Comparison of ENCODE assay signal across 1 cellular context in genomic region chr9:129149442-129149841, GRCh38.
TF ChIP-seq lines count a peak whose summit lies in the region.

No MANE protein-coding gene starts in this region.

TF ChIP-seq in IMR-90, 13 proteins besides CTCF, POLR2A, EP300 and RAD21:
- no peak for TF ChIP-seq USF2 (IDR thresholded peaks at IDR 0.05; ENCODE audit: low read depth, low read length)
- TF ChIP-seq MAZ (IDR thresholded peaks at IDR 0.05; ENCODE audit: borderline replicate concordance, low read depth, low read length) = no peak
- TF ChIP-seq FOS (IDR thresholded peaks at IDR 0.05; ENCODE audit: low read depth, low read length) = no peak
- TF ChIP-seq RFX5 (IDR thresholded peaks at IDR 0.05; ENCODE audit: low read depth, low read length) = no peak
- no peak for TF ChIP-seq SMC3 (IDR thresholded peaks at IDR 0.05; ENCODE audit: low read depth, low read length)
- TF ChIP-seq CEBPB (IDR thresholded peaks at IDR 0.05; ENCODE audit: low read depth, low read length) = no peak
- no peak for TF ChIP-seq BHLHE40 (IDR thresholded peaks at IDR 0.05; ENCODE audit: low read depth, low read length)
- TF ChIP-seq ELK1 (IDR thresholded peaks at IDR 0.05; ENCODE audit: borderline replicate concordance, low read depth, low read length) = no peak
- TF ChIP-seq MAFK (IDR thresholded peaks at IDR 0.05; ENCODE audit: low read depth, low read length) = no peak
- TF ChIP-seq NFE2L2 (IDR thresholded peaks at IDR 0.05; ENCODE audit: low read depth, low read length) = no peak
- TF ChIP-seq MXI1 (IDR thresholded peaks at IDR 0.05; ENCODE audit: borderline replicate concordance, low read depth, low read length) = no peak
- TF ChIP-seq RCOR1 (IDR thresholded peaks at IDR 0.05; ENCODE audit: insufficient replicate concordance, low read length) = no peak
- no peak for TF ChIP-seq CHD1 (IDR thresholded peaks at IDR 0.05; ENCODE audit: low read depth, low read length)
